ENCODE assay signal across 9 cellular contexts in the genomic region with DNA sequence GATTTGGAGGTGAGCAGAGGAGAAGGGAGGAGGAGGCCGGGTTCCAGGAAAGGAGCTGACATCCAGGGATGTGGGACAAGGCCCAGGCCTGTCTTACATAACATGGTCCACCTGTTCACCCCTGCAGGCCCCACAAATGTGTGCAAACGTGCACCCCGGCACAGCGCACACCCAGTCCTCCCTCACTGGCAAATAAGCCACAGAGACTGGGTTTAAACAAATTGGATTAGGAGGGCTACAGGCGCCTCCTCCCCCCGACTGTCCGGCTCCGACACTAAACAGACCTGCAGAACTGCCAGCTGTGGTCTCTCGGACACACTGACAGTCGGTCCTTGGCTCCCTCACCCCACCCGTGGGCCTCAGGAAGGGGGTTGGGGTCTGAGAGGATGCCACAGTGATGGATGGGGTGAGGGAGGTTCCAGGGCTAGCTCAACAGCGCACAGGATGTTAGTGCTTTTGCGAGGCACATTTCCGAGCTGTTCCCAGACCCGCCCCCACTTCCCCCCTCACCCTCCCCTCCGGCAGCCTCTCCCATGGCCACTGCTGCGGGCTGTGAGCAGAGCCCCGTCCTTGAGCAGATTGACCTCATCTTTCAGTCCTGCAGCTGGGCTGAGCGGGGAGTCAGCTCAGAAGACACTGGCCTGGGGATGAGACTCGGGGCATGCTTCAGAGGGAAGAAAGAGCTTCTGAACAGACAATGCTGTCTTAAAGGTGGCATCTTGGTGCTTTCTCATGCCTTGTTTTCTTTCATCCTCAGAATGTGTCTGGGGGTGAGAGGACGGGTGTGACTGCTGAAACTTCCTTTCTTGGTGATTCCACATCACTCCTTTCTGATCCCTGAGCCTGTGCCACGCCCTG. TPM values are rescaled to one million over a fixed set of nuclear protein-coding genes. Genes with fewer than 3 reads are reported as not detected.
DNase-seq lines count a peak whose midpoint lies in the region; ATAC-seq and TF ChIP-seq lines count a peak whose summit lies in the region.
"Had no signal": no experiment of that assay in that cellular context is flagged by ENCODE, and none has a peak within 500 bp of the region (broad histone marks: within the 10 kb centered on the region; RNA-seq: fewer than 3 reads in every experiment).

No MANE protein-coding gene starts in this region.

- no CpG with 5 or more reads among the region's 22 CpGs for WGBS in neuronal stem cell (ENCODE audit: extremely low coverage in 2 of 2, insufficient read length in 2 of 2, insufficient replicate concordance in 1 of 2), 2 donors

- H4K8ac ChIP-seq in neuronal stem cell (ENCODE audit: low read depth, low read length) = no peak overlapping the region

- H4K20me1 ChIP-seq in BLaER1 = no peaks in the 10 kb centered on the region

- no peak overlapping the region for H3K23ac ChIP-seq in neuronal stem cell (ENCODE audit: low read depth, low read length, poor library complexity)

- no peak overlapping the region for H3K14ac ChIP-seq in neuronal stem cell (ENCODE audit: low read length)

- H3K9me3 ChIP-seq in BLaER1 = no peaks in the 10 kb centered on the region
- H3K9me3 ChIP-seq in SJCRH30 (replicated peaks) = no peaks in the 10 kb centered on the region
- H3K9me3 ChIP-seq in neuronal stem cell (replicated peaks in 1 of 2; ENCODE audit: control insufficient read depth in 2 of 2, insufficient read depth in 1 of 2, low read depth in 1 of 2, low read length in 2 of 2) = no peaks in the 10 kb centered on the region
- H3K9me3 ChIP-seq in A673 (ENCODE audit: low read depth, low read length, poor library complexity, severe bottlenecking) = no peaks in the 10 kb centered on the region

- H3K79me1 ChIP-seq in neuronal stem cell (ENCODE audit: low read depth, low read length) = no peaks in the 10 kb centered on the region

- H2BK120ac ChIP-seq in neuronal stem cell (ENCODE audit: low read depth, low read length) = no peak overlapping the region

- H2BK15ac ChIP-seq in neuronal stem cell (ENCODE audit: low read length) = no peak overlapping the region

- ATAC-seq in GM21390 (IDR thresholded peaks at IDR 0.05; ENCODE audit: unreplicated experiment) = no peak

- DNase-seq in SJCRH30 (peak; percentile 75 to 77), fibroblast of villous mesenchyme (ENCODE audit: low read depth) (peak; percentile 99), neuronal stem cell (ENCODE audit: low spot score) (no peak), A673 (ENCODE audit: low spot score) (no peak), SW480 (ENCODE audit: low spot score) (no peak)
- DNase-seq in stimulated activated naive CD4-positive, alpha-beta T cell treated with Interleukin-2 at 50 U/mL for 16 hours (lab: John Stamatoyannopoulos, UW) = no peak

- peak overlapping the region; percentile 86 for H2AFZ ChIP-seq in neuronal stem cell (ENCODE audit: low read length)

- H3K27me3 ChIP-seq in BLaER1 (no peaks in the 10 kb centered on the region), SJCRH30 (no peaks in the 10 kb centered on the region), neuronal stem cell (ENCODE audit: control insufficient read depth in 3 of 3, insufficient read depth in 3 of 3, low read depth in 1 of 3, low read length in 3 of 3) (no peaks in the 10 kb centered on the region), A673 (replicated peaks; ENCODE audit: insufficient read depth, low read depth, low read length, poor library complexity) (no peaks in the 10 kb centered on the region)

- no peak overlapping the region for H2BK5ac ChIP-seq in neuronal stem cell (ENCODE audit: low read length)

- POLR2A ChIA-PET in A673 (lab: Charles Lee; ENCODE audit: low non-redundant PET) = no interaction called here

- no peak overlapping the region for H3K4me3 ChIP-seq in BLaER1
- H3K4me3 ChIP-seq in SJCRH30 = peak overlapping the region; percentile 43
- peak overlapping the region; percentile 25 for H3K4me3 ChIP-seq in fibroblast of villous mesenchyme (ENCODE audit: low read depth, low read length)
- peak overlapping the region in 1 of 2 donors; percentile 24 for H3K4me3 ChIP-seq in neuronal stem cell (ENCODE audit: low read length in 2 of 2)
- no peak overlapping the region for H3K4me3 ChIP-seq in A673 (ENCODE audit: low read depth, low read length, poor library complexity, severe bottlenecking)

- H3K36me3 ChIP-seq in BLaER1 = no peaks in the 10 kb centered on the region
- no peaks in the 10 kb centered on the region for H3K36me3 ChIP-seq in SJCRH30
- no peaks in the 10 kb centered on the region for H3K36me3 ChIP-seq in neuronal stem cell (replicated peaks in 1 of 2; ENCODE audit: control insufficient read depth in 2 of 2, insufficient read depth in 2 of 2, low read length in 2 of 2)
- no peaks in the 10 kb centered on the region for H3K36me3 ChIP-seq in A673 (ENCODE audit: insufficient read depth, low read length, poor library complexity, severe bottlenecking)

- H3K27ac ChIP-seq in BLaER1 (no peak overlapping the region; the same call in 1 of the 2 replicates), SJCRH30 (no peak overlapping the region), neuronal stem cell (replicated peaks; ENCODE audit: low read length) (no peak overlapping the region), A673 (ENCODE audit: low read depth, low read length, poor library complexity, severe bottlenecking) (no peak overlapping the region)

- peak overlapping the region; percentile 23 for H3K18ac ChIP-seq in neuronal stem cell (ENCODE audit: low read length)

- no peak overlapping the region for H2AK5ac ChIP-seq in neuronal stem cell (ENCODE audit: low read depth, low read length)

- H4K91ac ChIP-seq in neuronal stem cell (ENCODE audit: low read depth, low read length, poor library complexity) = no peak overlapping the region

- no TSS peak for BruUV-seq in A673 (replicated peaks; lab: Mats Ljungman, UMichigan)

- TF ChIP-seq CTCF in fibroblast of villous mesenchyme (IDR thresholded peaks at IDR 0.05; ENCODE audit: insufficient read depth, low read depth, low read length) (no peak), A673 (conservative IDR thresholded peaks at IDR 0.05; ENCODE audit: low read depth, low read length) (no peak)

- intact Hi-C loops in A673 (cut with micrococcal nuclease; ENCODE audit: unreplicated experiment) = no loop called here

- CTCF ChIA-PET in A673 (lab: Charles Lee) = no interaction called here

- H3K4me1 ChIP-seq in BLaER1 = peaks cover 60% of the 10 kb centered on the region
- no peaks in the 10 kb centered on the region; the same call in 1 of the 2 replicates for H3K4me1 ChIP-seq in SJCRH30
- peaks cover 28 to 29% of the 10 kb centered on the region in 2 donors for H3K4me1 ChIP-seq in neuronal stem cell (ENCODE audit: control insufficient read depth in 2 of 2, insufficient read depth in 1 of 2, low read depth in 1 of 2, low read length in 2 of 2)
- H3K4me1 ChIP-seq in A673 (ENCODE audit: insufficient read depth, low read length, poor library complexity, severe bottlenecking) = peaks cover 8% of the 10 kb centered on the region

- H3K9ac ChIP-seq in BLaER1 (no peak overlapping the region), neuronal stem cell (ENCODE audit: low read depth, low read length, poor library complexity) (no peak overlapping the region)

- H3K4me2 ChIP-seq in BLaER1 = peak overlapping the region; percentile 82
- H3K4me2 ChIP-seq in neuronal stem cell (ENCODE audit: insufficient read depth, low read length, poor library complexity, severe bottlenecking) = no peak overlapping the region

- H2BK12ac ChIP-seq in neuronal stem cell (ENCODE audit: low read length) = no peak overlapping the region

- no peak overlapping the region for H3K4ac ChIP-seq in neuronal stem cell (ENCODE audit: low read length)

RNA-seq across cellular contexts. Expression of a gene that starts 43.6 kb away (rescaled TPM):
- total RNA-seq in SJCRH30 (2014; rRNA removed; shearing (Covaris generic)) = 1.5 and 3.3 TPM in 2 replicates
- 1.3 TPM in 1 of 2 replicates, not detected in the other for total RNA-seq in fibroblast of villous mesenchyme
- not detected for polyA plus RNA-seq in neuronal stem cell (2013, experiment 1 of 2)
- not detected for polyA plus RNA-seq in neuronal stem cell (2013, experiment 2 of 2)
- total RNA-seq in A673 (2021) = not detected in 2 replicates
- total RNA-seq: T-helper 2 cell treated with Interferon-gamma antibody and Interleukin-4, amounts not matched to agents 100 ng/mL and 5 ng/mL, for 36 hours had no signal

Comparison
In these comparisons a context has a peak if more than half of its experiments do, and no peak if none do; other contexts are left out.
1. H3K4me3 ChIP-seq: peak in SJCRH30 (single experiment) and fibroblast of villous mesenchyme (single experiment); none in BLaER1 (single experiment) and A673 (single experiment).
2. DNase-seq: peak in SJCRH30 (2 of 2) and fibroblast of villous mesenchyme (single experiment); none in neuronal stem cell (single experiment), A673 (single experiment), stimulated activated naive CD4-positive, alpha-beta T cell treated with Interleukin-2 at 50 U/mL for 16 hours (single experiment) and SW480 (single experiment).